ENCODE assay signal across 2 cellular contexts in the genomic region with DNA sequence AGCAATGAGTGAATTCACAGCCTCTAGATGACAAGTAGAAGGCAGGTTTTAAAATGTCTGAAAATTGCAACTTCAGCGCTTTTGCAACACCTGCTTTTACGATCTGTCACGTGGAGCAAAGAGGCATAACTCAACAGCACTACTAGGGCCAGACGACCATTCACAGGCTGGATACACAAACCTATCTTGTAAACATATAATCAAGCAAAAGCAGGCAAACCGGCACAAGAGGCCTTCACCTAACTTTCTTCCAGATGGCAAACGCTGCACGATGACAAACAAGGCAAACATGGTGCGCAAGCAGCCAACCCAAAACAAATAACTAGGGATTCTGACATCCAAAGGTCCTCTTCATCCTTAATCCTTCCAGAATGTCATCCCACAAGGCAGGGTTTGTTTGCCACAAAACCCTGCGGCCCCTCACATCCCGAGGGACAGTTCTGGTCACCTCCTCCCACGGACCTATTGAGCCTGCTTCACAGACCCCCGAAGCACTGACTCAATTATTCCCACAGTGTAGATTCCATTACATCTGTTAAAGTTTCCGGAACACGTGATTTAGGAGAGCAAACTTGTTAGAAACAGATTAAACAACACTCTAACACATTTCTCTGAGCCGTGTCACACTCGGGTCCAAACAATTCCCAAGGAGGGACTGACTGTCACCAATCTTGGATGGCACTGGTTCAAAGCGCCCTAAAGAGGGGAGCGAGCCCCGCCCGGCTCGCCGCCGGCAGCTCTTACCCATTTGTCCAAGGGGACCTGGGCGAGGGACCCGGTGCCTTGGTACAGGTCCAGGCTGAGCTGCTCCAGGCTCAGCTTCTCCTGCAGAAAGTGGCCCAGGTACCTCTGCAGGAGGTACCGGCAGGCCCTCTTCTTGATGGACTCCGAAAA.
TF ChIP-seq lines count a peak whose summit lies in the region.

No MANE protein-coding gene starts in this region.

TF ChIP-seq in GM12891, 5 proteins besides CTCF, POLR2A, EP300 and RAD21:
- no peak for TF ChIP-seq POLR2AphosphoS5 (IDR thresholded peaks at IDR 0.05; ENCODE audit: low read depth, low read length)
- peak; percentile 61; the same call in 1 of the 2 replicates for TF ChIP-seq TAF1 (IDR thresholded peaks at IDR 0.05; ENCODE audit: low read depth, low read length)
- no peak for TF ChIP-seq SPI1 (IDR thresholded peaks at IDR 0.05; ENCODE audit: low read depth, low read length)

TF ChIP-seq in HepG2, 621 proteins besides CTCF, POLR2A, EP300 and RAD21 (continues in another document):
- TF ChIP-seq, protein P1, sequence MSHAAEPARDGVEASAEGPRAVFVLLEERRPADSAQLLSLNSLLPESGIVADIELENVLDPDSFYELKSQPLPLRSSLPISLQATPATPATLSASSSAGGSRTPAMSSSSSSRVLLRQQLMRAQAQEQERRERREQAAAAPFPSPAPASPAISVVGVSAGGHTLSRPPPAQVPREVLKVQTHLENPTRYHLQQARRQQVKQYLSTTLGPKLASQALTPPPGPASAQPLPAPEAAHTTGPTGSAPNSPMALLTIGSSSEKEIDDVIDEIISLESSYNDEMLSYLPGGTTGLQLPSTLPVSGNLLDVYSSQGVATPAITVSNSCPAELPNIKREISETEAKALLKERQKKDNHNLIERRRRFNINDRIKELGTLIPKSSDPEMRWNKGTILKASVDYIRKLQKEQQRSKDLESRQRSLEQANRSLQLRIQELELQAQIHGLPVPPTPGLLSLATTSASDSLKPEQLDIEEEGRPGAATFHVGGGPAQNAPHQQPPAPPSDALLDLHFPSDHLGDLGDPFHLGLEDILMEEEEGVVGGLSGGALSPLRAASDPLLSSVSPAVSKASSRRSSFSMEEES (CRISPR knock-in tag; IDR thresholded peaks at IDR 0.05) = peak; percentile 27; the same call in 1 of the 2 replicates
- TF ChIP-seq ZNF850 (CRISPR knock-in tag; conservative IDR thresholded peaks at IDR 0.05) = 0 out of 2 replicates have a peak, but pooled peaks have one; percentile 53
- TF ChIP-seq HMG20B (CRISPR knock-in tag; conservative IDR thresholded peaks at IDR 0.05) = 0 out of 2 replicates have a peak, but pooled peaks have one; percentile 11
- TF ChIP-seq FOXA3 (CRISPR knock-in tag; IDR thresholded peaks at IDR 0.05) = peak; percentile 45; the same call in 1 of the 2 replicates
- TF ChIP-seq, protein P2, sequence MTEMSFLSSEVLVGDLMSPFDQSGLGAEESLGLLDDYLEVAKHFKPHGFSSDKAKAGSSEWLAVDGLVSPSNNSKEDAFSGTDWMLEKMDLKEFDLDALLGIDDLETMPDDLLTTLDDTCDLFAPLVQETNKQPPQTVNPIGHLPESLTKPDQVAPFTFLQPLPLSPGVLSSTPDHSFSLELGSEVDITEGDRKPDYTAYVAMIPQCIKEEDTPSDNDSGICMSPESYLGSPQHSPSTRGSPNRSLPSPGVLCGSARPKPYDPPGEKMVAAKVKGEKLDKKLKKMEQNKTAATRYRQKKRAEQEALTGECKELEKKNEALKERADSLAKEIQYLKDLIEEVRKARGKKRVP (CRISPR knock-in tag; IDR thresholded peaks at IDR 0.05) = 0 out of 4 replicates have a peak, but pooled peaks of 1 of the 2 experiments have one; percentile 31
- no peak for TF ChIP-seq NONO (IDR thresholded peaks at IDR 0.05)
- 0 out of 2 replicates have a peak, but pooled peaks have one; percentile 25 for TF ChIP-seq NONO (CRISPR knock-in tag; conservative IDR thresholded peaks at IDR 0.05)
- no peak for TF ChIP-seq TCF7 (IDR thresholded peaks at IDR 0.05; ENCODE audit: low read depth)
- no peak for TF ChIP-seq IKZF4 (CRISPR knock-in tag; IDR thresholded peaks at IDR 0.05; ENCODE audit: borderline replicate concordance, low read depth, not compliant biosample characterization)
- TF ChIP-seq, protein P3, sequence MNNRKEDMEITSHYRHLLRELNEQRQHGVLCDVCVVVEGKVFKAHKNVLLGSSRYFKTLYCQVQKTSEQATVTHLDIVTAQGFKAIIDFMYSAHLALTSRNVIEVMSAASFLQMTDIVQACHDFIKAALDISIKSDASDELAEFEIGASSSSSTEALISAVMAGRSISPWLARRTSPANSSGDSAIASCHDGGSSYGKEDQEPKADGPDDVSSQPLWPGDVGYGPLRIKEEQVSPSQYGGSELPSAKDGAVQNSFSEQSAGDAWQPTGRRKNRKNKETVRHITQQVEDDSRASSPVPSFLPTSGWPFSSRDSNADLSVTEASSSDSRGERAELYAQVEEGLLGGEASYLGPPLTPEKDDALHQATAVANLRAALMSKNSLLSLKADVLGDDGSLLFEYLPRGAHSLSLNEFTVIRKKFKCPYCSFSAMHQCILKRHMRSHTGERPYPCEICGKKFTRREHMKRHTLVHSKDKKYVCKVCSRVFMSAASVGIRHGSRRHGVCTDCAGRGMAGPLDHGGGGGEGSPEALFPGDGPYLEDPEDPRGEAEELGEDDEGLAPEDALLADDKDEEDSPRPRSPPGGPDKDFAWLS (CRISPR knock-in tag; IDR thresholded peaks at IDR 0.05; ENCODE audit: borderline replicate concordance) = no peak
- TF ChIP-seq, protein P4, sequence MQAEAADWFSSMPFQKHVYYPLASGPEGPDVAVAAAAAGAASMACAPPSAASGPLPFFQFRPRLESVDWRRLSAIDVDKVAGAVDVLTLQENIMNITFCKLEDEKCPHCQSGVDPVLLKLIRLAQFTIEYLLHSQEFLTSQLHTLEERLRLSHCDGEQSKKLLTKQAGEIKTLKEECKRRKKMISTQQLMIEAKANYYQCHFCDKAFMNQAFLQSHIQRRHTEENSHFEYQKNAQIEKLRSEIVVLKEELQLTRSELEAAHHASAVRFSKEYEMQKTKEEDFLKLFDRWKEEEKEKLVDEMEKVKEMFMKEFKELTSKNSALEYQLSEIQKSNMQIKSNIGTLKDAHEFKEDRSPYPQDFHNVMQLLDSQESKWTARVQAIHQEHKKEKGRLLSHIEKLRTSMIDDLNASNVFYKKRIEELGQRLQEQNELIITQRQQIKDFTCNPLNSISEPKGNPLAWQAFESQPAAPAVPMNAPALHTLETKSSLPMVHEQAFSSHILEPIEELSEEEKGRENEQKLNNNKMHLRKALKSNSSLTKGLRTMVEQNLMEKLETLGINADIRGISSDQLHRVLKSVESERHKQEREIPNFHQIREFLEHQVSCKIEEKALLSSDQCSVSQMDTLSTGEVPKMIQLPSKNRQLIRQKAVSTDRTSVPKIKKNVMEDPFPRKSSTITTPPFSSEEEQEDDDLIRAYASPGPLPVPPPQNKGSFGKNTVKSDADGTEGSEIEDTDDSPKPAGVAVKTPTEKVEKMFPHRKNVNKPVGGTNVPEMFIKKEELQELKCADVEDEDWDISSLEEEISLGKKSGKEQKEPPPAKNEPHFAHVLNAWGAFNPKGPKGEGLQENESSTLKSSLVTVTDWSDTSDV (CRISPR knock-in tag; IDR thresholded peaks at IDR 0.05) = 0 out of 2 replicates have a peak, but pooled peaks have one; percentile 41
- no peak for TF ChIP-seq ZBTB8A (CRISPR knock-in tag; IDR thresholded peaks at IDR 0.05; ENCODE audit: borderline replicate concordance, low read depth)
- TF ChIP-seq, protein P5, sequence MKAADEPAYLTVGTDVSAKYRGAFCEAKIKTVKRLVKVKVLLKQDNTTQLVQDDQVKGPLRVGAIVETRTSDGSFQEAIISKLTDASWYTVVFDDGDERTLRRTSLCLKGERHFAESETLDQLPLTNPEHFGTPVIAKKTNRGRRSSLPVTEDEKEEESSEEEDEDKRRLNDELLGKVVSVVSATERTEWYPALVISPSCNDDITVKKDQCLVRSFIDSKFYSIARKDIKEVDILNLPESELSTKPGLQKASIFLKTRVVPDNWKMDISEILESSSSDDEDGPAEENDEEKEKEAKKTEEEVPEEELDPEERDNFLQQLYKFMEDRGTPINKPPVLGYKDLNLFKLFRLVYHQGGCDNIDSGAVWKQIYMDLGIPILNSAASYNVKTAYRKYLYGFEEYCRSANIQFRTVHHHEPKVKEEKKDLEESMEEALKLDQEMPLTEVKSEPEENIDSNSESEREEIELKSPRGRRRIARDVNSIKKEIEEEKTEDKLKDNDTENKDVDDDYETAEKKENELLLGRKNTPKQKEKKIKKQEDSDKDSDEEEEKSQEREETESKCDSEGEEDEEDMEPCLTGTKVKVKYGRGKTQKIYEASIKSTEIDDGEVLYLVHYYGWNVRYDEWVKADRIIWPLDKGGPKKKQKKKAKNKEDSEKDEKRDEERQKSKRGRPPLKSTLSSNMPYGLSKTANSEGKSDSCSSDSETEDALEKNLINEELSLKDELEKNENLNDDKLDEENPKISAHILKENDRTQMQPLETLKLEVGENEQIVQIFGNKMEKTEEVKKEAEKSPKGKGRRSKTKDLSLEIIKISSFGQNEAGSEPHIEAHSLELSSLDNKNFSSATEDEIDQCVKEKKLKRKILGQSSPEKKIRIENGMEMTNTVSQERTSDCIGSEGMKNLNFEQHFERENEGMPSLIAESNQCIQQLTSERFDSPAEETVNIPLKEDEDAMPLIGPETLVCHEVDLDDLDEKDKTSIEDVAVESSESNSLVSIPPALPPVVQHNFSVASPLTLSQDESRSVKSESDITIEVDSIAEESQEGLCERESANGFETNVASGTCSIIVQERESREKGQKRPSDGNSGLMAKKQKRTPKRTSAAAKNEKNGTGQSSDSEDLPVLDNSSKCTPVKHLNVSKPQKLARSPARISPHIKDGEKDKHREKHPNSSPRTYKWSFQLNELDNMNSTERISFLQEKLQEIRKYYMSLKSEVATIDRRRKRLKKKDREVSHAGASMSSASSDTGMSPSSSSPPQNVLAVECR (CRISPR knock-in tag; IDR thresholded peaks at IDR 0.05; ENCODE audit: borderline replicate concordance) = peak; percentile 36
- peak; percentile 14; the same call in 1 of the 2 replicates for TF ChIP-seq MYC (CRISPR knock-in tag; IDR thresholded peaks at IDR 0.05; ENCODE audit: borderline replicate concordance)
- no peak for TF ChIP-seq GPN1 (CRISPR knock-in tag; IDR thresholded peaks at IDR 0.05; ENCODE audit: borderline replicate concordance)
- peak; percentile 61; the same call in 1 of the 2 replicates for TF ChIP-seq ZNF703 (CRISPR knock-in tag; IDR thresholded peaks at IDR 0.05; ENCODE audit: borderline replicate concordance)
- peak; percentile 68; the same call in 1 of the 3 replicates for TF ChIP-seq MXI1 (IDR thresholded peaks at IDR 0.05; ENCODE audit: borderline replicate concordance, low read depth, low read length)
- TF ChIP-seq, protein P6, sequence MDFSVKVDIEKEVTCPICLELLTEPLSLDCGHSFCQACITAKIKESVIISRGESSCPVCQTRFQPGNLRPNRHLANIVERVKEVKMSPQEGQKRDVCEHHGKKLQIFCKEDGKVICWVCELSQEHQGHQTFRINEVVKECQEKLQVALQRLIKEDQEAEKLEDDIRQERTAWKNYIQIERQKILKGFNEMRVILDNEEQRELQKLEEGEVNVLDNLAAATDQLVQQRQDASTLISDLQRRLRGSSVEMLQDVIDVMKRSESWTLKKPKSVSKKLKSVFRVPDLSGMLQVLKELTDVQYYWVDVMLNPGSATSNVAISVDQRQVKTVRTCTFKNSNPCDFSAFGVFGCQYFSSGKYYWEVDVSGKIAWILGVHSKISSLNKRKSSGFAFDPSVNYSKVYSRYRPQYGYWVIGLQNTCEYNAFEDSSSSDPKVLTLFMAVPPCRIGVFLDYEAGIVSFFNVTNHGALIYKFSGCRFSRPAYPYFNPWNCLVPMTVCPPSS (IDR thresholded peaks at IDR 0.05) = no peak
- TF ChIP-seq FOXP1 (IDR thresholded peaks at IDR 0.05) = no peak
- TF ChIP-seq FOXP1 (CRISPR knock-in tag; IDR thresholded peaks at IDR 0.05) = 0 out of 2 replicates have a peak, but pooled peaks have one; percentile 4
- TF ChIP-seq ZNF709 (CRISPR knock-in tag; IDR thresholded peaks at IDR 0.05) = peak; percentile 16; the same call in 1 of the 2 replicates
- 0 out of 2 replicates have a peak, but pooled peaks have one; percentile 34 for TF ChIP-seq KDM5A (IDR thresholded peaks at IDR 0.05; ENCODE audit: borderline replicate concordance, low read length)
- TF ChIP-seq MAFK (conservative IDR thresholded peaks at IDR 0.05 in 1 of 2, IDR thresholded peaks at IDR 0.05 in 1 of 2; ENCODE audit: low read length in 2 of 2) = peak; percentile 100
- TF ChIP-seq ZNF253 (CRISPR knock-in tag; IDR thresholded peaks at IDR 0.05; ENCODE audit: borderline replicate concordance) = 0 out of 2 replicates have a peak, but pooled peaks have one; percentile 15
- TF ChIP-seq KLF16 (CRISPR knock-in tag; IDR thresholded peaks at IDR 0.05) = peak in 1 of 2 experiments; percentile 46; a peak in 1 of 4 replicates
- TF ChIP-seq ZNF891 (CRISPR knock-in tag; IDR thresholded peaks at IDR 0.05) = peak; percentile 58; the same call in 1 of the 2 replicates
- TF ChIP-seq ZNF225 (CRISPR knock-in tag; IDR thresholded peaks at IDR 0.05) = no peak
- peak; percentile 100 for TF ChIP-seq MAFF (IDR thresholded peaks at IDR 0.05; ENCODE audit: low read depth, low read length)
- TF ChIP-seq MXD4 (CRISPR knock-in tag; IDR thresholded peaks at IDR 0.05) = 0 out of 2 replicates have a peak, but pooled peaks have one; percentile 25
- peak; percentile 49 for TF ChIP-seq AGO1 (IDR thresholded peaks at IDR 0.05; ENCODE audit: low read depth, low read length, poor library complexity, severe bottlenecking)
- 0 out of 2 replicates have a peak, but pooled peaks have one; percentile 37 for TF ChIP-seq ZNF644 (CRISPR knock-in tag; IDR thresholded peaks at IDR 0.05; ENCODE audit: low read depth)
- TF ChIP-seq, protein P7, sequence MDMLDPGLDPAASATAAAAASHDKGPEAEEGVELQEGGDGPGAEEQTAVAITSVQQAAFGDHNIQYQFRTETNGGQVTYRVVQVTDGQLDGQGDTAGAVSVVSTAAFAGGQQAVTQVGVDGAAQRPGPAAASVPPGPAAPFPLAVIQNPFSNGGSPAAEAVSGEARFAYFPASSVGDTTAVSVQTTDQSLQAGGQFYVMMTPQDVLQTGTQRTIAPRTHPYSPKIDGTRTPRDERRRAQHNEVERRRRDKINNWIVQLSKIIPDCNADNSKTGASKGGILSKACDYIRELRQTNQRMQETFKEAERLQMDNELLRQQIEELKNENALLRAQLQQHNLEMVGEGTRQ (IDR thresholded peaks at IDR 0.05; ENCODE audit: low read depth, low read length) = peak; percentile 91
- TF ChIP-seq, protein P7 (CRISPR knock-in tag; IDR thresholded peaks at IDR 0.05; ENCODE audit: borderline replicate concordance) = peak; percentile 89; the same call in 1 of the 2 replicates
- peak; percentile 48 for TF ChIP-seq RAD51 (IDR thresholded peaks at IDR 0.05; ENCODE audit: borderline replicate concordance)
- TF ChIP-seq, protein P8, sequence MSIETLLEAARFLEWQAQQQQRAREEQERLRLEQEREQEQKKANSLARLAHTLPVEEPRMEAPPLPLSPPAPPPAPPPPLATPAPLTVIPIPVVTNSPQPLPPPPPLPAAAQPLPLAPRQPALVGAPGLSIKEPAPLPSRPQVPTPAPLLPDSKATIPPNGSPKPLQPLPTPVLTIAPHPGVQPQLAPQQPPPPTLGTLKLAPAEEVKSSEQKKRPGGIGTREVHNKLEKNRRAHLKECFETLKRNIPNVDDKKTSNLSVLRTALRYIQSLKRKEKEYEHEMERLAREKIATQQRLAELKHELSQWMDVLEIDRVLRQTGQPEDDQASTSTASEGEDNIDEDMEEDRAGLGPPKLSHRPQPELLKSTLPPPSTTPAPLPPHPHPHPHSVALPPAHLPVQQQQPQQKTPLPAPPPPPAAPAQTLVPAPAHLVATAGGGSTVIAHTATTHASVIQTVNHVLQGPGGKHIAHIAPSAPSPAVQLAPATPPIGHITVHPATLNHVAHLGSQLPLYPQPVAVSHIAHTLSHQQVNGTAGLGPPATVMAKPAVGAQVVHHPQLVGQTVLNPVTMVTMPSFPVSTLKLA (IDR thresholded peaks at IDR 0.05) = peak; percentile 98
- 0 out of 2 replicates have a peak, but pooled peaks have one; percentile 22 for TF ChIP-seq ZSCAN21 (CRISPR knock-in tag; IDR thresholded peaks at IDR 0.05; ENCODE audit: borderline replicate concordance)
- 0 out of 2 replicates have a peak, but pooled peaks have one; percentile 49 for TF ChIP-seq ZNF224 (CRISPR knock-in tag; IDR thresholded peaks at IDR 0.05)
